In the genomic region with DNA sequence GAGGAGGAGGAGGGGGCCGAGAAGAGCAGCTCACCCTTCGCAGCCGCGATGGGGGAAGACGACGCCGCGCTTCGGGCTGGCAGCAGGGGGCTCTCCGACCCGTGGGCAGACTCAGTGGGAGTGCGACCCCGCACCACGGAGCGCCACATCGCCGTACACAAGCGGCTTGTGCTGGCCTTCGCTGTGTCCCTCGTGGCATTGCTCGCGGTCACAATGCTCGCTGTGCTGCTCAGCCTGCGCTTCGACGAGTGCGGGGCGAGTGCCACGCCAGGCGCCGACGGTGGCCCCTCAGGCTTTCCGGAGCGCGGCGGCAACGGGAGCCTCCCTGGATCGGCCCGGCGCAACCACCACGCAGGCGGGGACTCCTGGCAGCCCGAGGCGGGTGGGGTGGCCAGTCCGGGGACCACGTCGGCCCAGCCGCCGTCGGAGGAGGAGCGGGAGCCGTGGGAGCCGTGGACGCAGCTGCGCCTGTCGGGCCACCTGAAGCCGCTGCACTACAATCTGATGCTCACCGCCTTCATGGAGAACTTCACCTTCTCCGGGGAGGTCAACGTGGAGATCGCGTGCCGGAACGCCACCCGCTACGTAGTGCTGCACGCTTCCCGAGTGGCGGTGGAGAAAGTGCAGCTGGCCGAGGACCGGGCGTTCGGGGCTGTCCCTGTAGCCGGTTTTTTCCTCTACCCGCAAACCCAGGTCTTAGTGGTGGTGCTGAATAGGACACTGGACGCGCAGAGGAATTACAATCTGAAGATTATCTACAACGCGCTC, we compare ENCODE assay signal across 8 cellular contexts. TPM values are rescaled to one million over a fixed set of nuclear protein-coding genes. Genes with fewer than 3 reads are reported as not detected.
DNase-seq lines count a peak whose midpoint lies in the region; ATAC-seq and TF ChIP-seq lines count a peak whose summit lies in the region.

No MANE protein-coding gene starts in this region.

- peak overlapping the region; percentile 87 for H3K4me2 ChIP-seq in SK-N-SH

- H3K4me1 ChIP-seq in SK-N-SH (ENCODE audit: control insufficient read depth in 1 of 2, insufficient read depth in 2 of 2, low read depth in 1 of 2, low read length in 1 of 2) (peaks cover 3 to 6% of the 10 kb centered on the region in 2 experiments; a peak in 1 of 4 replicates), right atrium auricular region (peaks cover 0 to 25% of the 10 kb centered on the region in 2 donors)

- no peaks in the 10 kb centered on the region for H3K9me2 ChIP-seq in SK-N-SH

- H4K20me1 ChIP-seq in SK-N-SH (ENCODE audit: insufficient read depth): no peaks in the 10 kb centered on the region

- CTCF ChIA-PET in SK-N-SH (lab: Yijun Ruan, JAX): interaction anchor here (0.6 to 2.5 kb wide), 3 partner anchors 8 to 256 kb away, joined by 3 to 15 read pairs (median 7); no protein-coding TSS in a partner anchor

- no peaks in the 10 kb centered on the region for H3K27me3 ChIP-seq in SK-N-SH (ENCODE audit: insufficient read depth)
- H3K27me3 ChIP-seq in right atrium auricular region: peaks cover 10 to 14% of the 10 kb centered on the region in 2 donors

- H3K36me3 ChIP-seq in SK-N-SH (replicated peaks in 1 of 2; ENCODE audit: control insufficient read depth in 1 of 2, insufficient read depth in 2 of 2, low read length in 1 of 2): no peaks in the 10 kb centered on the region
- H3K36me3 ChIP-seq in right atrium auricular region: no peaks in the 10 kb centered on the region

- no peaks in the 10 kb centered on the region for H3F3A ChIP-seq in SK-N-SH (replicated peaks; ENCODE audit: insufficient read depth)

- peak overlapping the region; percentile 77 for H2AFZ ChIP-seq in SK-N-SH (ENCODE audit: low read depth)

- DNase-seq in GM03348 (ENCODE audit: low spot score) (peak; percentile 5), SK-N-SH (peak; percentile 41), right atrium auricular region (ENCODE audit: low spot score) (no peak), sciatic nerve (ENCODE audit: low spot score) (no peak), NCI-H526 (lab: John Stamatoyannopoulos, UW) (no peak), NCI-H128 (lab: John Stamatoyannopoulos, UW; ENCODE audit: unreplicated experiment) (no peak), amniotic stem cell (lab: John Stamatoyannopoulos, UW) (no peak)
- DNase-seq in central memory CD4-positive, alpha-beta T cell: no peak

- ATAC-seq in sciatic nerve: peak; percentile 20

- peak overlapping the region; percentile 12 to 69; a peak in 3 of 4 replicates for H3K4me3 ChIP-seq in SK-N-SH (ENCODE audit: low read depth in 2 of 2, low read length in 1 of 2)
- H3K4me3 ChIP-seq in right atrium auricular region: peak overlapping the region; percentile 31 to 51

- 12% methylated on average over 43 of the region's 79 CpGs for WGBS in SK-N-SH (ENCODE audit: low lambda C conversion rate)

- TF ChIP-seq EP300 in SK-N-SH (IDR thresholded peaks at IDR 0.05; ENCODE audit: borderline replicate concordance in 1 of 2, low read depth in 1 of 2, low read length in 1 of 2): no peak

- TF ChIP-seq CTCF in SK-N-SH (IDR thresholded peaks at IDR 0.05) (no peak; the same call in 1 of the 2 replicates), right atrium auricular region (IDR thresholded peaks at IDR 0.05) (no peak)

- POLR2A ChIA-PET in SK-N-SH (lab: Yijun Ruan, JAX): no interaction called here

- TF ChIP-seq RAD21 in SK-N-SH (IDR thresholded peaks at IDR 0.05; ENCODE audit: low read length): no peak

- H3K9ac ChIP-seq in SK-N-SH: peak overlapping the region; percentile 49; the same call in 1 of the 2 replicates

- H3K27ac ChIP-seq in SK-N-SH (ENCODE audit: low read depth in 2 of 2, low read length in 1 of 2) (peak overlapping the region in 1 of 2 experiments; percentile 43; a peak in 1 of 4 replicates), right atrium auricular region (no peak overlapping the region)

- intact Hi-C loops in sciatic nerve (cut with DNase I): no loop called here

- H3K79me2 ChIP-seq in SK-N-SH (ENCODE audit: insufficient read depth): 0 out of 2 replicates have a peak, but pooled peaks cover 3% of the 10 kb centered on the region

- H3K9me3 ChIP-seq in SK-N-SH (no peaks in the 10 kb centered on the region), right atrium auricular region (no peaks in the 10 kb centered on the region)

TF ChIP-seq in SK-N-SH, 30 proteins besides CTCF, POLR2A, EP300 and RAD21:
- no peak for TF ChIP-seq EZH2phosphoT487 (IDR thresholded peaks at IDR 0.05; ENCODE audit: borderline replicate concordance, low read depth)
- TF ChIP-seq GABPA (IDR thresholded peaks at IDR 0.05; ENCODE audit: low read depth): no peak
- no peak for TF ChIP-seq SMC3 (IDR thresholded peaks at IDR 0.05; ENCODE audit: low read depth, low read length)
- TF ChIP-seq, protein P1, sequence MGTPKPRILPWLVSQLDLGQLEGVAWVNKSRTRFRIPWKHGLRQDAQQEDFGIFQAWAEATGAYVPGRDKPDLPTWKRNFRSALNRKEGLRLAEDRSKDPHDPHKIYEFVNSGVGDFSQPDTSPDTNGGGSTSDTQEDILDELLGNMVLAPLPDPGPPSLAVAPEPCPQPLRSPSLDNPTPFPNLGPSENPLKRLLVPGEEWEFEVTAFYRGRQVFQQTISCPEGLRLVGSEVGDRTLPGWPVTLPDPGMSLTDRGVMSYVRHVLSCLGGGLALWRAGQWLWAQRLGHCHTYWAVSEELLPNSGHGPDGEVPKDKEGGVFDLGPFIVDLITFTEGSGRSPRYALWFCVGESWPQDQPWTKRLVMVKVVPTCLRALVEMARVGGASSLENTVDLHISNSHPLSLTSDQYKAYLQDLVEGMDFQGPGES (IDR thresholded peaks at IDR 0.05; ENCODE audit: low read depth, low read length): no peak
- TF ChIP-seq, protein P2, sequence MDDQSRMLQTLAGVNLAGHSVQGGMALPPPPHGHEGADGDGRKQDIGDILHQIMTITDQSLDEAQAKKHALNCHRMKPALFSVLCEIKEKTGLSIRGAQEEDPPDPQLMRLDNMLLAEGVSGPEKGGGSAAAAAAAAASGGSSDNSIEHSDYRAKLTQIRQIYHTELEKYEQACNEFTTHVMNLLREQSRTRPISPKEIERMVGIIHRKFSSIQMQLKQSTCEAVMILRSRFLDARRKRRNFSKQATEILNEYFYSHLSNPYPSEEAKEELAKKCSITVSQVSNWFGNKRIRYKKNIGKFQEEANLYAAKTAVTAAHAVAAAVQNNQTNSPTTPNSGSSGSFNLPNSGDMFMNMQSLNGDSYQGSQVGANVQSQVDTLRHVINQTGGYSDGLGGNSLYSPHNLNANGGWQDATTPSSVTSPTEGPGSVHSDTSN (IDR thresholded peaks at IDR 0.05): no peak
- no peak for TF ChIP-seq FOXJ3 (CRISPR knock-in tag; IDR thresholded peaks at IDR 0.05)
- TF ChIP-seq RXRA (IDR thresholded peaks at IDR 0.05; ENCODE audit: borderline replicate concordance, low read depth): no peak
- TF ChIP-seq, protein P3, sequence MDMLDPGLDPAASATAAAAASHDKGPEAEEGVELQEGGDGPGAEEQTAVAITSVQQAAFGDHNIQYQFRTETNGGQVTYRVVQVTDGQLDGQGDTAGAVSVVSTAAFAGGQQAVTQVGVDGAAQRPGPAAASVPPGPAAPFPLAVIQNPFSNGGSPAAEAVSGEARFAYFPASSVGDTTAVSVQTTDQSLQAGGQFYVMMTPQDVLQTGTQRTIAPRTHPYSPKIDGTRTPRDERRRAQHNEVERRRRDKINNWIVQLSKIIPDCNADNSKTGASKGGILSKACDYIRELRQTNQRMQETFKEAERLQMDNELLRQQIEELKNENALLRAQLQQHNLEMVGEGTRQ (IDR thresholded peaks at IDR 0.05; ENCODE audit: borderline replicate concordance, low read depth, low read length): no peak

RNA-seq across cellular contexts. Expression of gene TRHDE, which starts 0.7 kb away (rescaled TPM):
- polyA plus RNA-seq in SK-N-SH (2012; rRNA removed): 0.46 and 1.1 TPM in 2 replicates
- polyA plus RNA-seq in SK-N-SH (2012; cell fraction: cytosol; rRNA removed): 1.1 TPM in 2 replicates
- polyA plus RNA-seq in SK-N-SH (2012; cell fraction: nucleus; rRNA removed): 0.65 and 0.79 TPM in 2 replicates
- total RNA-seq in right atrium auricular region: 1 to 10 TPM in 1 of 2 donors, under 1 TPM in 1; 0.37 to 3.4 TPM
- 4.1 TPM for total RNA-seq in sciatic nerve

Comparison
In these comparisons a context has a peak if more than half of its experiments do, and no peak if none do; other contexts are left out.
1. DNase-seq: peak in GM03348 (single experiment) and SK-N-SH (single experiment); none in right atrium auricular region (single experiment), sciatic nerve (single experiment), NCI-H526 (0 of 2), NCI-H128 (single experiment), amniotic stem cell (single experiment) and central memory CD4-positive, alpha-beta T cell (single experiment).